9 cellular contexts compared by ENCODE assay signal in the genomic region with DNA sequence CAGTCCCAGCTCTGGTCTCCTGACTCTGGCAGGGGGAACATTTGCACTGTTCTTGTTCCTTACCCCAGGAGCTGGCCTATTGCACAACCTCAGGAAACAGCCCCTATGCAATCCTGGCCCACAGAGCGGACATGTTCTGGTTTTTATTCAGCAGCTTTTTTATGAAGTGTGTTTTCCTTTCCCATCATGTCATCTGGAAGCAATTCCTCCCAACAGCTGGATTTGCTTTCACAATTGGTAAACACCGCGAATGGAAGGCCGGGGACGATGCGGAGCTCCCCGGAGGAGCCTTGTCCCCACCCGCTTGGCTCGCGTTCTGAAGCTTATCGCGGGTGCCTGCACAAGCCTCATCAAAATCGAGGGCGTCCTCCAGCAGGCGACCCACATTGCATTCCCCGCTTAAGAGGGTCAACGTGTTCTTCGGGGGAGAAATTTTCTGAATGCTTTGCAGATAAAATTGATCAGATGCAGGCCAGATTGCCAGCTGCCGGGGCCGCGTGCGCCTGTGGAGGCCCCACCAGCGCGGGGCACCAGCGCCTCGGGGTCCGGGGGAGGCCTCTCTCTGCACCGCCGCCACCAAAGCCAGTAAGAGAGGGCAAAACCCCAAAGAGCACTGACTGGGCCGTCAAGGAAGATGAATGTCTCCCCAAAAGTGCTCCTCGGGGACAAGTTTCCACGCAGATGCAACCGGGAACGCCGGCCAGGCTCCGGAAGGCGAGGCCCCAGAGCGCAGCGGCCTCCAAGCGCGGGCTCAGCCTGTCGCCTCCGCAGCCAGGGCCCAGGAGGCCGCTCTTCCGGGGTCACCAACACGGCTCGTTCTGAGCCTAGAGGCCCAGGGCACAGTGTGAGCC.
DNase-seq lines count a peak whose midpoint lies in the region; ATAC-seq and TF ChIP-seq lines count a peak whose summit lies in the region.
"Had no signal": no experiment of that assay in that cellular context is flagged by ENCODE, and none has a peak within 500 bp of the region (broad histone marks: within the 10 kb centered on the region; RNA-seq: fewer than 3 reads in every experiment).

No MANE protein-coding gene starts in this region.

- H2AFZ ChIP-seq in MM.1S (ENCODE audit: low read length): no peak overlapping the region

- no peak overlapping the region for H3K4me2 ChIP-seq in MM.1S (ENCODE audit: low read depth, low read length)

- H3K36me3 Mint-ChIP-seq in activated T-cell treated with anti-CD3 and anti-CD28 coated beads, Interleukin-2, amount 50 U/mL, for 4 hours (ENCODE audit: insufficient read depth): no peaks in the 10 kb centered on the region

- no peaks in the 10 kb centered on the region for H3K27me3 ChIP-seq in HUES64 (ENCODE audit: insufficient read depth, low read length)
- H3K27me3 ChIP-seq in MM.1S (replicated peaks; ENCODE audit: insufficient read depth, low read length): no peaks in the 10 kb centered on the region

- H4K20me1 ChIP-seq in MM.1S (ENCODE audit: insufficient read depth, low read length): no peaks in the 10 kb centered on the region

- H3K4me1 Mint-ChIP-seq in activated T-cell treated with anti-CD3 and anti-CD28 coated beads, Interleukin-2, amount 50 U/mL, for 4 hours (ENCODE audit: low read depth): peaks cover 5% of the 10 kb centered on the region
- H3K4me1 Mint-ChIP-seq: activated CD4-positive, alpha-beta T cell treated with anti-CD3 and anti-CD28 coated beads, Interleukin-2, amount 10 ng/mL, durations not matched to agents 7 days and 5 days had no signal

- peaks cover 30% of the 10 kb centered on the region for H3K4me1 ChIP-seq in HUES64 (ENCODE audit: insufficient read depth, low read length)
- peaks cover 16% of the 10 kb centered on the region for H3K4me1 ChIP-seq in MM.1S (ENCODE audit: low read length)

- H3F3A ChIP-seq in MM.1S (ENCODE audit: insufficient read depth, low read length): no peaks in the 10 kb centered on the region

- H3K9me3 ChIP-seq in HUES64 (ENCODE audit: insufficient read depth, low read depth, low read length) (no peaks in the 10 kb centered on the region), MM.1S (replicated peaks; ENCODE audit: insufficient read depth, low read length) (no peaks in the 10 kb centered on the region)

- peak; percentile 83 for DNase-seq in astrocyte of the cerebellum (ENCODE audit: low read depth)
- DNase-seq in islet precursor cell: peak; percentile 63
- DNase-seq in smooth muscle cell of the brain vasculature (ENCODE audit: low read depth, low spot score): peak; percentile 88
- no peak for DNase-seq in MM.1S
- DNase-seq in activated T-cell treated with anti-CD3 and anti-CD28 coated beads, Interleukin-2, amount 50 U/mL, for 4 hours: no peak
- no peak for DNase-seq in D341Med (ENCODE audit: low spot score)
- DNase-seq: activated CD4-positive, alpha-beta T cell treated with anti-CD3 and anti-CD28 coated beads, Interleukin-2, amount 10 ng/mL, durations not matched to agents 7 days and 5 days had no signal

- WGBS in HUES64: 93% methylated on average over 47 of the region's 47 CpGs

- no peak for TF ChIP-seq CTCF in astrocyte of the cerebellum (IDR thresholded peaks at IDR 0.05; ENCODE audit: low read depth, low read length, missing control alignments)
- no peak for TF ChIP-seq CTCF in MM.1S (IDR thresholded peaks at IDR 0.05; ENCODE audit: low read length)

- H3K36me3 ChIP-seq in HUES64 (ENCODE audit: insufficient read depth, low read length) (no peaks in the 10 kb centered on the region), MM.1S (replicated peaks; ENCODE audit: insufficient read depth, low read length) (no peaks in the 10 kb centered on the region)

- no peaks in the 10 kb centered on the region for H3K79me2 ChIP-seq in MM.1S (ENCODE audit: low read length)

- no peak overlapping the region for H3K4me3 Mint-ChIP-seq in activated T-cell treated with anti-CD3 and anti-CD28 coated beads, Interleukin-2, amount 50 U/mL, for 4 hours
- H3K4me3 Mint-ChIP-seq: activated CD4-positive, alpha-beta T cell treated with anti-CD3 and anti-CD28 coated beads, Interleukin-2, amount 10 ng/mL, durations not matched to agents 7 days and 5 days had no signal

- H3K4me3 ChIP-seq in HUES64 (ENCODE audit: low read length) (no peak overlapping the region), astrocyte of the cerebellum (ENCODE audit: low read depth, low read length) (no peak overlapping the region), MM.1S (ENCODE audit: low read length) (no peak overlapping the region)

- H3K9me2 ChIP-seq in MM.1S (replicated peaks; ENCODE audit: insufficient read depth, low read length): no peaks in the 10 kb centered on the region

- H3K27me3 Mint-ChIP-seq in activated T-cell treated with anti-CD3 and anti-CD28 coated beads, Interleukin-2, amount 50 U/mL, for 4 hours (ENCODE audit: low read depth): no peaks in the 10 kb centered on the region

- H3K9me3 Mint-ChIP-seq in activated T-cell treated with anti-CD3 and anti-CD28 coated beads, Interleukin-2, amount 50 U/mL, for 4 hours: peaks cover 5% of the 10 kb centered on the region
- H3K9me3 Mint-ChIP-seq: activated CD4-positive, alpha-beta T cell treated with anti-CD3 and anti-CD28 coated beads, Interleukin-2, amount 10 ng/mL, durations not matched to agents 7 days and 5 days had no signal

- no peak overlapping the region for H3K27ac ChIP-seq in HUES64 (ENCODE audit: low read depth, low read length)
- H3K27ac ChIP-seq in MM.1S (ENCODE audit: low read length): no peak overlapping the region

- H3K9ac ChIP-seq in HUES64 (ENCODE audit: low read depth, low read length) (0 out of 2 replicates have a peak overlapping the region, but pooled peaks have one; percentile 11), MM.1S (ENCODE audit: low read length) (no peak overlapping the region)

- no peak for ATAC-seq in GM19463 (IDR thresholded peaks at IDR 0.05; ENCODE audit: unreplicated experiment)
- ATAC-seq in activated T-cell treated with anti-CD3 and anti-CD28 coated beads, Interleukin-2, amount 50 U/mL, for 4 hours: no peak

- in situ Hi-C loops in astrocyte of the cerebellum (cut with HindIII; ENCODE audit: low sequenced_read_pairs): loop anchor here (25.0 kb wide), 1 partner anchor 463 kb away; no protein-coding TSS in a partner anchor

Comparison
In these comparisons a context has a peak if more than half of its experiments do, and no peak if none do; other contexts are left out.
1. DNase-seq: peak in astrocyte of the cerebellum (single experiment), islet precursor cell (single experiment) and smooth muscle cell of the brain vasculature (single experiment); none in MM.1S (single experiment), activated T-cell treated with anti-CD3 and anti-CD28 coated beads, Interleukin-2, amount 50 U/mL, for 4 hours (single experiment) and D341Med (single experiment).